ENCODE assay signal across 21 cellular contexts in the genomic region with DNA sequence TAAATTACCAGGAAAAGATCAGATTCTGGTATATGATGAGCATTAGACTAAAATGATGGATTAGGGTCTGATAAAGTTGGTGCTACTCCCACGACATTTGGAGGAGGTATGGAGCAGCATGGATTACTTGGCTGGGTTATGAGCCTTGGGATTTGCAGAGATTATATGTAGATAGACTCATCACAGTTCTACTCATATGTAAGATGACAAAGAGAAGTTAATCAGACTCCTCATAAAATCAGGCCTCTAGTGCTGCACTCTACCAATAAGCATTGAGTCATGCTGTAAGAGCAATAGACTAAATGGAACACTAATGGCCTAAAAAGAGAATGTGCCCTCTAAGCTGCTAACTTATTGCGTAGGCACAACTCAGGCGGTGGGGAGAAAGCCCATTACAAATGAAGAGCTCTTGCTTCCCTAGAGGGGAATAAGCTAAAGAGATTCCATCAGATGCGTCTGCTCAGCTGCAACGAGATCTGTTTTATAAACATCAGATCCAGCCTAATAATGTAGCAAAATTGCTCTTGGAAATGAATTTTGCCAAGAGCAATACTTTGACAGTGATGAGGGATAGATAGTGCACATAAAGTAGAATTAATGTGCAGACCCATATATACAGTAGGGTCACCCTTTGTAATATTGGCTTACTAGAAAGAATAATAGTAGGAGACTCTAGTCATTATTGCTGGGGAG. TPM values are rescaled to one million over a fixed set of nuclear protein-coding genes. Genes with fewer than 3 reads are reported as not detected.
DNase-seq lines count a peak whose midpoint lies in the region; TF ChIP-seq lines count a peak whose summit lies in the region.
"Had no signal": no experiment of that assay in that cellular context is flagged by ENCODE, and none has a peak within 500 bp of the region (broad histone marks: within the 10 kb centered on the region; RNA-seq: fewer than 3 reads in every experiment).

No MANE protein-coding gene starts in this region.

- H3K4me3 ChIP-seq in GM23248 (no peak overlapping the region), fibroblast of mammary gland (ENCODE audit: control insufficient read depth, low read depth, low read length) (no peak overlapping the region), brain microvascular endothelial cell (ENCODE audit: low read depth, low read length) (no peak overlapping the region)
- H3K4me3 ChIP-seq: BLaER1 treated with 17β-estradiol and CSF1 and Interleukin-3, amounts not matched to agents 10 nM and 100 nM had no signal

- H3K27ac ChIP-seq in GM23248 (no peak overlapping the region), brain microvascular endothelial cell (no peak overlapping the region)
- H3K27ac ChIP-seq: BLaER1 treated with 17β-estradiol and CSF1 and Interleukin-3, amounts not matched to agents 10 nM and 100 nM had no signal

- H3K4me1 Mint-ChIP-seq in activated T-helper 2 cell treated with anti-CD3 and anti-CD28 coated beads, Interferon-gamma antibody, Interleukin-2, Interleukin-4, amounts not matched to agents 10 μg/mL and 5 μg/mL and 100 μg/mL, durations not matched to agents 14 hours and 24 hours and 36 hours (ENCODE audit: low read depth), result no peaks in the 10 kb centered on the region

- 96 to 98% methylated on average over 5 of the region's 5 CpGs for WGBS in GM23248 (ENCODE audit: low coverage in 1 of 2, low lambda C conversion rate in 2 of 2, missing lambda C conversion rate in 2 of 2), 2 experiments

- no peak overlapping the region for H3K4me2 ChIP-seq in GM23248 (ENCODE audit: unreplicated experiment)
- H3K4me2 ChIP-seq: BLaER1 treated with 17β-estradiol and CSF1 and Interleukin-3, amounts not matched to agents 10 nM and 100 nM had no signal

- H3K4me1 ChIP-seq in GM23248 (ENCODE audit: insufficient read depth), result no peaks in the 10 kb centered on the region
- H3K4me1 ChIP-seq: BLaER1 treated with 17β-estradiol and CSF1 and Interleukin-3, amounts not matched to agents 10 nM and 100 nM had no signal

- no peak overlapping the region for H3K9ac ChIP-seq in GM23248
- H3K9ac ChIP-seq: BLaER1 treated with 17β-estradiol and CSF1 and Interleukin-3, amounts not matched to agents 10 nM and 100 nM had no signal

- H2AFZ ChIP-seq in GM23248, result no peak overlapping the region

- no peaks in the 10 kb centered on the region for H4K20me1 ChIP-seq in GM23248 (ENCODE audit: insufficient read depth)
- H4K20me1 ChIP-seq: BLaER1 treated with 17β-estradiol and CSF1 and Interleukin-3, amounts not matched to agents 10 nM and 100 nM had no signal

- no peak overlapping the region for H3K27ac Mint-ChIP-seq in activated T-helper 2 cell treated with anti-CD3 and anti-CD28 coated beads, Interferon-gamma antibody, Interleukin-2, Interleukin-4, amounts not matched to agents 10 μg/mL and 5 μg/mL and 100 μg/mL, durations not matched to agents 14 hours and 24 hours and 36 hours
- H3K27ac Mint-ChIP-seq: CD8-positive, alpha-beta T cell had no signal

- H3F3A ChIP-seq in GM23248 (ENCODE audit: insufficient read depth), result peaks cover 11% of the 10 kb centered on the region; the same call in 1 of the 2 replicates

- no peaks in the 10 kb centered on the region for H3K27me3 Mint-ChIP-seq in activated T-helper 2 cell treated with anti-CD3 and anti-CD28 coated beads, Interferon-gamma antibody, Interleukin-2, Interleukin-4, amounts not matched to agents 10 μg/mL and 5 μg/mL and 100 μg/mL, durations not matched to agents 14 hours and 24 hours and 36 hours (ENCODE audit: low read depth)

- no peaks in the 10 kb centered on the region for H3K9me3 Mint-ChIP-seq in activated T-helper 2 cell treated with anti-CD3 and anti-CD28 coated beads, Interferon-gamma antibody, Interleukin-2, Interleukin-4, amounts not matched to agents 10 μg/mL and 5 μg/mL and 100 μg/mL, durations not matched to agents 14 hours and 24 hours and 36 hours
- H3K9me3 Mint-ChIP-seq: CD8-positive, alpha-beta T cell had no signal

- H3K36me3 Mint-ChIP-seq in activated T-helper 2 cell treated with anti-CD3 and anti-CD28 coated beads, Interferon-gamma antibody, Interleukin-2, Interleukin-4, amounts not matched to agents 10 μg/mL and 5 μg/mL and 100 μg/mL, durations not matched to agents 14 hours and 24 hours and 36 hours (ENCODE audit: low read depth), result peaks cover 15% of the 10 kb centered on the region

- no peak for TF ChIP-seq CTCF in fibroblast of mammary gland (conservative IDR thresholded peaks at IDR 0.05; ENCODE audit: control insufficient read depth, insufficient read depth, low read depth, low read length)
- no peak for TF ChIP-seq CTCF in brain microvascular endothelial cell (IDR thresholded peaks at IDR 0.05; ENCODE audit: low read depth, low read length, missing control alignments)

- H3K79me2 ChIP-seq in GM23248 (ENCODE audit: insufficient read depth), result no peaks in the 10 kb centered on the region

- intact Hi-C loops in activated T-helper 2 cell treated with anti-CD3 and anti-CD28 coated beads, Interferon-gamma antibody, Interleukin-2, Interleukin-4, amounts not matched to agents 10 μg/mL and 5 μg/mL and 100 μg/mL, durations not matched to agents 14 hours and 24 hours and 36 hours (cut with micrococcal nuclease), result no loop called here

- no peaks in the 10 kb centered on the region for H3K9me2 ChIP-seq in GM23248 (ENCODE audit: insufficient read depth)

- H3K36me3 ChIP-seq in GM23248 (ENCODE audit: low read depth) (0 out of 2 replicates have a peak, but pooled peaks cover 2% of the 10 kb centered on the region), brain microvascular endothelial cell (replicated peaks) (peaks cover 9% of the 10 kb centered on the region)

- peak; percentile 37 for DNase-seq in GM23248
- DNase-seq in RKO (ENCODE audit: low spot score), result peak; percentile 42
- DNase-seq in fibroblast of mammary gland (ENCODE audit: low read depth), result peak; percentile 31
- DNase-seq in putamen (ENCODE audit: low spot score), result peak; percentile 21
- DNase-seq in brain microvascular endothelial cell, result no peak
- DNase-seq in activated T-helper 2 cell treated with anti-CD3 and anti-CD28 coated beads, Interferon-gamma antibody, Interleukin-2, Interleukin-4, amounts not matched to agents 10 μg/mL and 5 μg/mL and 100 μg/mL, durations not matched to agents 14 hours and 24 hours and 36 hours (ENCODE audit: low spot score), result no peak
- DNase-seq in NCI-H226, result no peak
- DNase-seq: Calu3; CD8-positive, alpha-beta T cell; DMS53; GOT3; MM.1S; NCI-H1092 treated with DMSO at 0.1 percent for 48 hours; NCI-H1694; NCI-H2081 treated with DMSO at 0.1 percent for 48 hours; NCI-H524; NCI-H82; OCI-M1; RPMI8226; SHP77 treated with DMSO at 0.1 percent for 48 hours had no signal

- no peaks in the 10 kb centered on the region for H3K27me3 ChIP-seq in GM23248 (replicated peaks; ENCODE audit: insufficient read depth)
- H3K27me3 ChIP-seq in brain microvascular endothelial cell (replicated peaks), result no peaks in the 10 kb centered on the region
- H3K27me3 ChIP-seq: BLaER1 treated with 17β-estradiol and CSF1 and Interleukin-3, amounts not matched to agents 10 nM and 100 nM had no signal

- H3K9me3 ChIP-seq in GM23248 (ENCODE audit: low read depth), result no peaks in the 10 kb centered on the region
- H3K9me3 ChIP-seq: BLaER1 treated with 17β-estradiol and CSF1 and Interleukin-3, amounts not matched to agents 10 nM and 100 nM had no signal

- in situ Hi-C loops in GM23248 (cut with MboI), result loop anchor here (10.0 kb wide), 1 partner anchor 158 kb away; a partner anchor contains a TSS
- in situ Hi-C loops in brain microvascular endothelial cell (cut with HindIII; ENCODE audit: low pct_ligation_motif_present, low sequenced_read_pairs), result no loop called here

- no peak overlapping the region for H3K4me3 Mint-ChIP-seq in activated T-helper 2 cell treated with anti-CD3 and anti-CD28 coated beads, Interferon-gamma antibody, Interleukin-2, Interleukin-4, amounts not matched to agents 10 μg/mL and 5 μg/mL and 100 μg/mL, durations not matched to agents 14 hours and 24 hours and 36 hours (ENCODE audit: low read depth)
- H3K4me3 Mint-ChIP-seq: CD8-positive, alpha-beta T cell had no signal

RNA-seq across cellular contexts. Expression of a gene that starts 17.5 kb away (rescaled TPM):
- total RNA-seq in GM23248 (2014; rRNA removed; shearing (Covaris generic)), result 5.7 and 15.7 TPM in 2 replicates
- 5.6 and 6.8 TPM in 2 replicates for polyA plus RNA-seq in GM23248 (2016; fragmentation: Nextera tagmentation; extraction: Ambion mirVana)
- total RNA-seq in activated T-helper 2 cell treated with anti-CD3 and anti-CD28 coated beads, Interferon-gamma antibody, Interleukin-2, Interleukin-4, amounts not matched to agents 10 μg/mL and 5 μg/mL and 100 μg/mL, durations not matched to agents 14 hours and 24 hours and 36 hours, result 19.1 and 19.8 TPM in 2 replicates

RNA-seq across cellular contexts. Expression of a gene that starts 17.6 kb away (rescaled TPM):
- 3,138 and 3,826 TPM in 2 replicates for total RNA-seq in GM23248 (2014; rRNA removed; shearing (Covaris generic))
- polyA plus RNA-seq in GM23248 (2016; fragmentation: Nextera tagmentation; extraction: Ambion mirVana), result 588 and 627 TPM in 2 replicates
- total RNA-seq in activated T-helper 2 cell treated with anti-CD3 and anti-CD28 coated beads, Interferon-gamma antibody, Interleukin-2, Interleukin-4, amounts not matched to agents 10 μg/mL and 5 μg/mL and 100 μg/mL, durations not matched to agents 14 hours and 24 hours and 36 hours, result 1,761 and 1,779 TPM in 2 replicates

RNA-seq across cellular contexts. Expression of a gene that starts 50.9 kb away (rescaled TPM):
- total RNA-seq in GM23248 (2014; rRNA removed; shearing (Covaris generic)), result 197 and 263 TPM in 2 replicates
- polyA plus RNA-seq in GM23248 (2016; fragmentation: Nextera tagmentation; extraction: Ambion mirVana), result 140 and 154 TPM in 2 replicates
- 34.8 and 40.1 TPM in 2 replicates for total RNA-seq in activated T-helper 2 cell treated with anti-CD3 and anti-CD28 coated beads, Interferon-gamma antibody, Interleukin-2, Interleukin-4, amounts not matched to agents 10 μg/mL and 5 μg/mL and 100 μg/mL, durations not matched to agents 14 hours and 24 hours and 36 hours

Comparison
In these comparisons a context has a peak if more than half of its experiments do, and no peak if none do; other contexts are left out.
1. DNase-seq: peak in GM23248 (single experiment), RKO (single experiment), fibroblast of mammary gland (single experiment) and putamen (single experiment); none in brain microvascular endothelial cell (single experiment), activated T-helper 2 cell treated with anti-CD3 and anti-CD28 coated beads, Interferon-gamma antibody, Interleukin-2, Interleukin-4, amounts not matched to agents 10 μg/mL and 5 μg/mL and 100 μg/mL, durations not matched to agents 14 hours and 24 hours and 36 hours (single experiment) and NCI-H226 (single experiment).